1 cellular context compared by ENCODE assay signal in genomic region chr19:39347332-39348227, GRCh38.
TF ChIP-seq lines count a peak whose summit lies in the region.

No MANE protein-coding gene starts in this region.

TF ChIP-seq in HepG2, 621 proteins besides CTCF, POLR2A, EP300 and RAD21:
- TF ChIP-seq ZNF430 (CRISPR knock-in tag; IDR thresholded peaks at IDR 0.05) (no peak), MAFF (IDR thresholded peaks at IDR 0.05; ENCODE audit: low read depth, low read length) (no peak), NFYB (CRISPR knock-in tag; IDR thresholded peaks at IDR 0.05) (no peak), PRMT3 (CRISPR knock-in tag; IDR thresholded peaks at IDR 0.05; ENCODE audit: borderline replicate concordance, low read depth) (no peak), TGIF2 (CRISPR knock-in tag; IDR thresholded peaks at IDR 0.05) (no peak), HCFC1 (IDR thresholded peaks at IDR 0.05; ENCODE audit: low read depth, low read length) (no peak), MNT (IDR thresholded peaks at IDR 0.05) (no peak), KLF16 (CRISPR knock-in tag; IDR thresholded peaks at IDR 0.05) (no peak), ZBTB8A (CRISPR knock-in tag; IDR thresholded peaks at IDR 0.05; ENCODE audit: borderline replicate concordance, low read depth) (no peak), ZNF577 (CRISPR knock-in tag; IDR thresholded peaks at IDR 0.05; ENCODE audit: borderline replicate concordance, low read depth) (no peak), ZNF552 (CRISPR knock-in tag; IDR thresholded peaks at IDR 0.05; ENCODE audit: borderline replicate concordance) (no peak), GATA4 (IDR thresholded peaks at IDR 0.05; ENCODE audit: borderline replicate concordance, low read depth) (no peak), ZNF737 (CRISPR knock-in tag; IDR thresholded peaks at IDR 0.05; ENCODE audit: borderline replicate concordance) (no peak), ZNF75D (CRISPR knock-in tag; IDR thresholded peaks at IDR 0.05; ENCODE audit: borderline replicate concordance) (no peak), ZNF3 (CRISPR knock-in tag; IDR thresholded peaks at IDR 0.05) (no peak), CHD2 (IDR thresholded peaks at IDR 0.05; ENCODE audit: low read depth, low read length) (no peak), EHMT2 (IDR thresholded peaks at IDR 0.05; ENCODE audit: borderline replicate concordance, low read depth, low read length) (no peak)
TF ChIP-seq in HepG2: peak in this region for 0.
